ENCODE assay signal across 17 cellular contexts in the genomic region with DNA sequence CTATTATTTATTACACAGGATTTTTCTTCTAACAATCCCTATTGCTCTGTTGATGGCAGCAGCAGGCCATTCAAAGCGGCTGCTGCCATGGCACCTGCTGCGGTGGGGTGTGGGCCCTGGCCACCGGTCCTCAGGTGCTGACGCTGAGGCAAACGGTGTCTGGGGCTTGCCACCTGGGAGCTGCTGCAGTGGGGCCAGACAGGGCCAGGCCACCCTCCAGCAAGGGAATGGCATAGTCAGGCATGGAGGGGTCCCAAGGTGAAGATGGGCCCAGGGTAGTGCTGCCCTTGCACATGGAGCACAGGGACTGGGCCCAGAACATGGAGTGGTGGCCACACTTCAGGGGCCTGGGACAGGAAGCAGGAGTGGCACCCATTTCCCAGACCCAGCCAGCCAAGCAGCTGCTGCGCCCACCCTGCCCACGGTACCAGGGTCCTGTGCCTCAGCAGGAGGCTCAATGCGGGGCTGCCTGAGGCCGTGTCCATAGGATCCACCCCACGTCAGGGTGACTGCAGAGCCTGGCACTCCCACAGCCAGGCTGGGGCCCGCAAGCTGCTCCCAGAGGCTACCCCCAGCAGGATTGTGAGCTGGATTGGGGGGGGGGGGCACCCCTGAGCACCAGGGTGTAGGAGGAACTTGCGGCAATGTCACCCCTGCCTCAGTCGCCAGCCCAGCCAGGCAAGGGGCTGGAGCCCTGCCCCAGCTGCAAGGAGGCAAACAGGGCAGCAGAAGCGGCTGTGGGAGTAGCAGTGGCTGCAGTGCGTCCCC. TPM values are rescaled to one million over a fixed set of nuclear protein-coding genes. Genes with fewer than 3 reads are reported as not detected.
A peak's percentile ranks its signal among the peaks of the same experiment; 100 is the strongest.
DNase-seq lines count a peak whose midpoint lies in the region; ATAC-seq and TF ChIP-seq lines count a peak whose summit lies in the region.
"Had no signal": no experiment of that assay in that cellular context is flagged by ENCODE, and none has a peak within 500 bp of the region (broad histone marks: within the 10 kb centered on the region; RNA-seq: fewer than 3 reads in every experiment).

No MANE protein-coding gene starts in this region.

- no peaks in the 10 kb centered on the region for H3K9me2 ChIP-seq in PC-9 (ENCODE audit: insufficient read depth)

- no peaks in the 10 kb centered on the region for H3K9me3 Mint-ChIP-seq in stimulated activated naive CD8-positive, alpha-beta T cell treated with anti-CD3 and anti-CD28 coated beads, Interleukin-15, amount 100 ng/mL, for 72 hours

- H3K79me2 ChIP-seq in PC-9 (ENCODE audit: low read depth): no peaks in the 10 kb centered on the region

- H3K36me3 ChIP-seq in lower lobe of right lung (no peaks in the 10 kb centered on the region), upper lobe of right lung (no peaks in the 10 kb centered on the region), PC-9 (ENCODE audit: low read depth) (no peaks in the 10 kb centered on the region)
- H3K36me3 ChIP-seq: BLaER1 had no signal

- H3K27me3 ChIP-seq in lower lobe of right lung (ENCODE audit: low read depth) (no peaks in the 10 kb centered on the region), upper lobe of right lung (no peaks in the 10 kb centered on the region), PC-9 (ENCODE audit: insufficient read depth, low read depth) (no peaks in the 10 kb centered on the region)
- H3K27me3 ChIP-seq: BLaER1 had no signal

- no TSS peak for BruUV-seq in PC-9 (replicated peaks; lab: Mats Ljungman, UMichigan)

- H2AFZ ChIP-seq in PC-9: no peak overlapping the region

- POLR2A ChIA-PET in PC-9 (lab: Charles Lee; ENCODE audit: unreplicated experiment): no interaction called here

- ATAC-seq in stimulated activated naive CD8-positive, alpha-beta T cell treated with anti-CD3 and anti-CD28 coated beads, Interleukin-15, Interleukin-2, amounts not matched to agents 100 U/mL and 50 U/mL, for 24 hours: peak; percentile 9
- no peak for ATAC-seq in stimulated activated naive CD8-positive, alpha-beta T cell treated with anti-CD3 and anti-CD28 coated beads, Interleukin-15, amount 100 ng/mL, for 72 hours
- ATAC-seq in lower lobe of right lung: peak; percentile 11 to 56
- peak; percentile 41 for ATAC-seq in upper lobe of right lung

- DNase-seq in stimulated activated naive CD8-positive, alpha-beta T cell treated with anti-CD3 and anti-CD28 coated beads, Interleukin-15, Interleukin-2, amounts not matched to agents 100 U/mL and 50 U/mL, for 24 hours: no peak
- DNase-seq in stimulated activated naive CD8-positive, alpha-beta T cell treated with anti-CD3 and anti-CD28 coated beads, Interleukin-15, amount 100 ng/mL, for 72 hours: no peak
- DNase-seq in lower lobe of right lung (no peak), upper lobe of right lung (no peak), PC-9 (no peak), amniotic stem cell (lab: John Stamatoyannopoulos, UW) (no peak), T-helper 1 cell (no peak)
- DNase-seq: 8988T; CD4-positive, alpha-beta memory T cell; DMS79 treated with DMSO at 0.1 percent for 48 hours; GF-D8; GOT3; HCEC 1CT had no signal

- TF ChIP-seq CTCF in lower lobe of right lung (IDR thresholded peaks at IDR 0.05) (no peak), upper lobe of right lung (IDR thresholded peaks at IDR 0.05) (no peak), PC-9 (conservative IDR thresholded peaks at IDR 0.05) (no peak)

- H3K4me1 ChIP-seq in lower lobe of right lung: no peaks in the 10 kb centered on the region
- no peaks in the 10 kb centered on the region for H3K4me1 ChIP-seq in upper lobe of right lung
- no peaks in the 10 kb centered on the region for H3K4me1 ChIP-seq in PC-9 (replicated peaks; ENCODE audit: insufficient read depth)
- H3K4me1 ChIP-seq: BLaER1 had no signal

- no peaks in the 10 kb centered on the region for H4K20me1 ChIP-seq in PC-9 (ENCODE audit: insufficient read depth)
- H4K20me1 ChIP-seq: BLaER1 had no signal

- H3K4me2 ChIP-seq in PC-9: no peak overlapping the region
- H3K4me2 ChIP-seq: BLaER1 had no signal

- CTCF ChIA-PET in PC-9 (lab: Charles Lee): no interaction called here

- H3F3A ChIP-seq in PC-9 (ENCODE audit: insufficient read depth, low read depth): no peaks in the 10 kb centered on the region

- intact Hi-C loops in lower lobe of right lung (cut with DNase I): no loop called here
- intact Hi-C loops in upper lobe of right lung (cut with DNase I): no loop called here
- intact Hi-C loops in PC-9 (cut with micrococcal nuclease; ENCODE audit: unreplicated experiment): no loop called here

- no peaks in the 10 kb centered on the region for H3K27me3 Mint-ChIP-seq in stimulated activated naive CD8-positive, alpha-beta T cell treated with anti-CD3 and anti-CD28 coated beads, Interleukin-15, amount 100 ng/mL, for 72 hours
- H3K27me3 Mint-ChIP-seq: CD4-positive, alpha-beta memory T cell had no signal

- H3K4me3 ChIP-seq in lower lobe of right lung: no peak overlapping the region
- H3K4me3 ChIP-seq in upper lobe of right lung: no peak overlapping the region
- no peak overlapping the region for H3K4me3 ChIP-seq in PC-9
- H3K4me3 ChIP-seq: BLaER1 had no signal

- no peaks in the 10 kb centered on the region for H3K4me1 Mint-ChIP-seq in stimulated activated naive CD8-positive, alpha-beta T cell treated with anti-CD3 and anti-CD28 coated beads, Interleukin-15, amount 100 ng/mL, for 72 hours
- H3K4me1 Mint-ChIP-seq: CD14-positive monocyte; CD4-positive, alpha-beta memory T cell had no signal

- H3K27ac Mint-ChIP-seq in stimulated activated naive CD8-positive, alpha-beta T cell treated with anti-CD3 and anti-CD28 coated beads, Interleukin-15, amount 100 ng/mL, for 72 hours: no peak overlapping the region
- H3K27ac Mint-ChIP-seq: CD14-positive monocyte; CD4-positive, alpha-beta memory T cell had no signal

- no peak overlapping the region for H3K4me3 Mint-ChIP-seq in stimulated activated naive CD8-positive, alpha-beta T cell treated with anti-CD3 and anti-CD28 coated beads, Interleukin-15, amount 100 ng/mL, for 72 hours
- H3K4me3 Mint-ChIP-seq: CD14-positive monocyte; CD4-positive, alpha-beta memory T cell had no signal

- H3K9me3 ChIP-seq in lower lobe of right lung (no peaks in the 10 kb centered on the region), upper lobe of right lung (no peaks in the 10 kb centered on the region), PC-9 (ENCODE audit: insufficient read depth, low read depth) (no peaks in the 10 kb centered on the region)

- H3K27ac ChIP-seq in lower lobe of right lung (no peak overlapping the region), upper lobe of right lung (no peak overlapping the region), PC-9 (no peak overlapping the region)
- H3K27ac ChIP-seq: BLaER1 had no signal

RNA-seq across cellular contexts. Expression of a gene that starts 53.9 kb away (rescaled TPM):
- total RNA-seq in lower lobe of right lung (not detected), upper lobe of right lung (not detected), PC-9 (2021) (not detected in 2 replicates)
- total RNA-seq: A673; CD4-positive, alpha-beta memory T cell; HT-29 had no signal
